Comparison of ENCODE assay signal across 24 cellular contexts in genomic region chr15:47993051-47993450, GRCh38.
"Had no signal": no experiment of that assay in that cellular context is flagged by ENCODE, and none has a peak within 500 bp of the region (broad histone marks: within the 10 kb centered on the region; RNA-seq: fewer than 3 reads in every experiment).

No MANE protein-coding gene starts in this region.

- H3K9me3 ChIP-seq: colonic mucosa, esophagus squamous epithelium, gastroesophageal sphincter, heart left ventricle, left lung, lower lobe of right lung, mucosa of descending colon had no signal

- H3K9me3 Mint-ChIP-seq: dendritic cell treated with granulocyte-macrophage colony-stimulating factor and Interleukin-4, amounts not matched to agents 40 ng/mL and 50 ng/mL, for 4 days; endodermal cell; mesothelial cell of epicardium; naive B cell had no signal

- H3K4me1 ChIP-seq: colonic mucosa, esophagus squamous epithelium, gastroesophageal sphincter, heart left ventricle, left lung had no signal

- DNase-seq: colonic mucosa; cortex of kidney; effector CD8-positive, alpha-beta T cell; effector memory CD8-positive, alpha-beta T cell; endodermal cell; erythroblast; esophagus squamous epithelium; foreskin fibroblast; foreskin melanocyte; heart left ventricle; hypothalamus; left cardiac atrium; left lung; left ventricle myocardium superior; lower lobe of right lung; mesenchymal stem cell; mucosa of descending colon; naive B cell had no signal

- ATAC-seq: effector memory CD8-positive, alpha-beta T cell; esophagus mucosa; gastroesophageal sphincter; heart left ventricle; left cardiac atrium; left lung; left ventricle myocardium superior; lower lobe of right lung; mucosa of descending colon had no signal

- H3K36me3 ChIP-seq: colonic mucosa, esophagus squamous epithelium, gastroesophageal sphincter, heart left ventricle, left lung, lower lobe of right lung had no signal

- H3K36me3 Mint-ChIP-seq: mesothelial cell of epicardium, naive B cell had no signal

- H3K27me3 ChIP-seq: colonic mucosa, esophagus squamous epithelium, gastroesophageal sphincter, heart left ventricle, left lung had no signal

- H3K4me1 Mint-ChIP-seq: endodermal cell, naive B cell had no signal

- H3K27ac ChIP-seq: colonic mucosa, epithelial cell of prostate, esophagus squamous epithelium, gastroesophageal sphincter, heart left ventricle, hepatocyte, left lung, lower lobe of right lung had no signal

- H3K27ac Mint-ChIP-seq: dendritic cell treated with granulocyte-macrophage colony-stimulating factor and Interleukin-4, amounts not matched to agents 40 ng/mL and 50 ng/mL, for 4 days; effector memory CD8-positive, alpha-beta T cell; endodermal cell; mesothelial cell of epicardium; naive B cell had no signal

- H3K4me3 Mint-ChIP-seq: dendritic cell treated with granulocyte-macrophage colony-stimulating factor and Interleukin-4, amounts not matched to agents 40 ng/mL and 50 ng/mL, for 4 days; effector memory CD8-positive, alpha-beta T cell; endodermal cell; mesothelial cell of epicardium; naive B cell had no signal

- H3K4me3 ChIP-seq: colonic mucosa, esophagus squamous epithelium, gastroesophageal sphincter, heart left ventricle, hepatocyte, left lung, lower lobe of right lung, mucosa of descending colon had no signal
